In genomic region chr1:244220410-244220809, GRCh38 we compare ENCODE assay signal across 34 cellular contexts.
"Had no signal": no experiment of that assay in that cellular context is flagged by ENCODE, and none has a peak within 500 bp of the region (broad histone marks: within the 10 kb centered on the region; RNA-seq: fewer than 3 reads in every experiment).

No MANE protein-coding gene starts in this region.

- H3K9me3 ChIP-seq: MG63 had no signal

- H3K4me2 ChIP-seq: KMS-11 had no signal

- DNase-seq: Karpas-422, Kasumi-1, MG63, MM.1S, MV-4-11, NCI-H1048, NCI-H1092, NCI-H1092 treated with DMSO at 0.1 percent for 48 hours, NCI-H1105, NCI-H1105 treated with DMSO at 0.1 percent for 48 hours, NCI-H1417, NCI-H1417 treated with DMSO at 0.1 percent for 48 hours, NCI-H1436, NCI-H1436 treated with DMSO at 0.1 percent for 48 hours, NCI-H146, NCI-H1694, NCI-H1694 treated with DMSO at 0.1 percent for 48 hours, NCI-H187, NCI-H187 treated with DMSO at 0.1 percent for 48 hours, NCI-H1930, NCI-H2029, NCI-H2029 treated with DMSO at 0.1 percent for 48 hours, NCI-H2081, NCI-H2081 treated with DMSO at 0.1 percent for 48 hours, NCI-H2107, NCI-H2171, NCI-H2171 treated with DMSO at 0.1 percent for 48 hours, NCI-H2227 treated with DMSO at 0.1 percent for 48 hours, NCI-H226, NCI-H345, NCI-H446, NCI-H446 treated with DMSO at 0.1 percent for 48 hours, NCI-H510A had no signal

- H3K27ac ChIP-seq: KMS-11 had no signal

- H3K36me3 ChIP-seq: MG63 had no signal

- H3K4me3 ChIP-seq: MG63 had no signal

- H3K9ac ChIP-seq: KMS-11 had no signal
